In genomic region chr13:23778879-23779278, GRCh38 we compare ENCODE assay signal across 1 cellular context.
A peak's percentile ranks its signal among the peaks of the same experiment; 100 is the strongest.
TF ChIP-seq lines count a peak whose summit lies in the region.

No MANE protein-coding gene starts in this region.

TF ChIP-seq in HepG2, 621 proteins besides CTCF, POLR2A, EP300 and RAD21 (continued from another document and continues in another):
- TF ChIP-seq BCL3 (CRISPR knock-in tag; IDR thresholded peaks at IDR 0.05) (no peak), ZNF17 (CRISPR knock-in tag; IDR thresholded peaks at IDR 0.05) (no peak), MLX (CRISPR knock-in tag; IDR thresholded peaks at IDR 0.05) (no peak), ZNF547 (CRISPR knock-in tag; IDR thresholded peaks at IDR 0.05) (no peak), PLRG1 (conservative IDR thresholded peaks at IDR 0.05) (no peak), ATF1 (CRISPR knock-in tag; IDR thresholded peaks at IDR 0.05) (no peak), ZNF788 (CRISPR knock-in tag; IDR thresholded peaks at IDR 0.05; ENCODE audit: borderline replicate concordance) (no peak), FIP1L1 (IDR thresholded peaks at IDR 0.05; ENCODE audit: borderline replicate concordance, insufficient read depth, low read depth, low read length) (no peak), SOX6 (IDR thresholded peaks at IDR 0.05) (no peak), SOX6 (CRISPR knock-in tag; IDR thresholded peaks at IDR 0.05) (peak; percentile 52; the same call in 1 of the 2 replicates), TFAP4 (IDR thresholded peaks at IDR 0.05; ENCODE audit: borderline replicate concordance, low read depth) (peak; percentile 83; the same call in 1 of the 2 replicates), SATB2 (CRISPR knock-in tag; IDR thresholded peaks at IDR 0.05) (no peak), YY1 (IDR thresholded peaks at IDR 0.05; ENCODE audit: insufficient read depth, insufficient replicate concordance, low read depth, low read length) (no peak), HHEX (CRISPR knock-in tag; IDR thresholded peaks at IDR 0.05) (peak; percentile 64), ZMYM2 (CRISPR knock-in tag; IDR thresholded peaks at IDR 0.05) (no peak), TEAD3 (CRISPR knock-in tag; optimal IDR thresholded peaks at IDR 0.05; ENCODE audit: borderline replicate concordance) (peak; percentile 73), CAMTA2 (CRISPR knock-in tag; IDR thresholded peaks at IDR 0.05; ENCODE audit: borderline replicate concordance) (no peak), ZNF605 (CRISPR knock-in tag; IDR thresholded peaks at IDR 0.05) (no peak), ZSCAN20 (CRISPR knock-in tag; IDR thresholded peaks at IDR 0.05; ENCODE audit: borderline replicate concordance) (no peak), ZNF362 (CRISPR knock-in tag; IDR thresholded peaks at IDR 0.05; ENCODE audit: borderline replicate concordance) (no peak), ARID2 (CRISPR knock-in tag; IDR thresholded peaks at IDR 0.05; ENCODE audit: borderline replicate concordance) (no peak), CHCHD3 (CRISPR knock-in tag; IDR thresholded peaks at IDR 0.05) (no peak), KLF15 (CRISPR knock-in tag; IDR thresholded peaks at IDR 0.05; ENCODE audit: borderline replicate concordance) (no peak), SOX5 (CRISPR knock-in tag; IDR thresholded peaks at IDR 0.05; ENCODE audit: borderline replicate concordance) (peak; percentile 49; the same call in 1 of the 2 replicates), MAFG (CRISPR knock-in tag; IDR thresholded peaks at IDR 0.05) (no peak), KMT2A (CRISPR knock-in tag; IDR thresholded peaks at IDR 0.05) (no peak), TBL1XR1 (IDR thresholded peaks at IDR 0.05; ENCODE audit: borderline replicate concordance, low read length, partially characterized antibody) (no peak), HES4 (CRISPR knock-in tag; IDR thresholded peaks at IDR 0.05; ENCODE audit: borderline replicate concordance) (no peak), POGZ (CRISPR knock-in tag; IDR thresholded peaks at IDR 0.05) (peak; percentile 22; the same call in 1 of the 2 replicates), PPARG (CRISPR knock-in tag; conservative IDR thresholded peaks at IDR 0.05) (no peak), FOXP1 (IDR thresholded peaks at IDR 0.05) (no peak), FOXP1 (CRISPR knock-in tag; IDR thresholded peaks at IDR 0.05) (peak; percentile 81), ZSCAN9 (CRISPR knock-in tag; IDR thresholded peaks at IDR 0.05; ENCODE audit: borderline replicate concordance) (no peak), RBAK (CRISPR knock-in tag; IDR thresholded peaks at IDR 0.05) (no peak), ZNF263 (CRISPR knock-in tag; IDR thresholded peaks at IDR 0.05) (no peak), KAT8 (CRISPR knock-in tag; IDR thresholded peaks at IDR 0.05) (no peak), PHF20 (CRISPR knock-in tag; IDR thresholded peaks at IDR 0.05) (no peak), ZNF136 (CRISPR knock-in tag; IDR thresholded peaks at IDR 0.05; ENCODE audit: low read depth) (no peak), ZBTB34 (CRISPR knock-in tag; IDR thresholded peaks at IDR 0.05) (no peak), RCOR2 (CRISPR knock-in tag; IDR thresholded peaks at IDR 0.05) (no peak), HOXA7 (CRISPR knock-in tag; IDR thresholded peaks at IDR 0.05) (no peak), PREB (CRISPR knock-in tag; IDR thresholded peaks at IDR 0.05) (no peak), ZNF432 (CRISPR knock-in tag; IDR thresholded peaks at IDR 0.05; ENCODE audit: borderline replicate concordance) (no peak), PCBP1 (IDR thresholded peaks at IDR 0.05; ENCODE audit: borderline replicate concordance, low read depth, low read length) (no peak), ZBTB8A (CRISPR knock-in tag; IDR thresholded peaks at IDR 0.05; ENCODE audit: borderline replicate concordance, low read depth) (no peak), ZNF251 (CRISPR knock-in tag; IDR thresholded peaks at IDR 0.05) (no peak), ISL2 (CRISPR knock-in tag; IDR thresholded peaks at IDR 0.05) (no peak), ZNF563 (CRISPR knock-in tag; IDR thresholded peaks at IDR 0.05) (no peak), AFF4 (CRISPR knock-in tag; IDR thresholded peaks at IDR 0.05) (no peak), ZUFSP (CRISPR knock-in tag; IDR thresholded peaks at IDR 0.05; ENCODE audit: borderline replicate concordance) (no peak), GTF2F1 (IDR thresholded peaks at IDR 0.05; ENCODE audit: low read length) (no peak), ZNF766 (CRISPR knock-in tag; IDR thresholded peaks at IDR 0.05; ENCODE audit: borderline replicate concordance) (no peak), RELA (CRISPR knock-in tag; IDR thresholded peaks at IDR 0.05) (no peak), MIER3 (CRISPR knock-in tag; IDR thresholded peaks at IDR 0.05; ENCODE audit: borderline replicate concordance) (no peak), ARID3A (IDR thresholded peaks at IDR 0.05; ENCODE audit: low read depth, low read length) (peak; percentile 51; the same call in 1 of the 2 replicates), RFX3 (CRISPR knock-in tag; IDR thresholded peaks at IDR 0.05) (no peak), MNT (IDR thresholded peaks at IDR 0.05) (no peak), DMAP1 (CRISPR knock-in tag; IDR thresholded peaks at IDR 0.05) (no peak), ZNF780A (CRISPR knock-in tag; IDR thresholded peaks at IDR 0.05) (no peak), NFATC3 (CRISPR knock-in tag; IDR thresholded peaks at IDR 0.05) (no peak), GATAD2A (CRISPR knock-in tag; IDR thresholded peaks at IDR 0.05) (peak; percentile 75), HOXA9 (CRISPR knock-in tag; IDR thresholded peaks at IDR 0.05; ENCODE audit: borderline replicate concordance) (no peak), ZIK1 (CRISPR knock-in tag; IDR thresholded peaks at IDR 0.05; ENCODE audit: borderline replicate concordance, low read depth) (no peak), SMC3 (IDR thresholded peaks at IDR 0.05; ENCODE audit: low read length) (no peak)
